ENCODE assay signal across 14 cellular contexts in genomic region chr9:94564279-94564678, GRCh38. TPM values are rescaled to one million over a fixed set of nuclear protein-coding genes. Genes with fewer than 3 reads are reported as not detected.
"Had no signal": no experiment of that assay in that cellular context is flagged by ENCODE, and none has a peak within 500 bp of the region (broad histone marks: within the 10 kb centered on the region; RNA-seq: fewer than 3 reads in every experiment).

No MANE protein-coding gene starts in this region.

RNA-seq across cellular contexts. Expression of gene PCAT7, which starts 9.4 kb away (rescaled TPM):
- total RNA-seq: activated B cell treated with CpG ODN at 0.5 μM for 24 hours; activated CD4-positive, alpha-beta memory T cell treated with anti-CD3 and anti-CD28 coated beads for 36 hours; activated CD4-positive, alpha-beta memory T cell treated with anti-CD3 and anti-CD28 coated beads, Interleukin-2, amount 10 ng/mL, durations not matched to agents 7 days and 5 days; activated CD4-positive, alpha-beta T cell treated with anti-CD3 and anti-CD28 coated beads for 36 hours; activated CD4-positive, alpha-beta T cell treated with anti-CD3 and anti-CD28 coated beads, Interleukin-2, amount 10 ng/mL, durations not matched to agents 24 days and 14 days; activated CD4-positive, alpha-beta T cell treated with anti-CD3 and anti-CD28 coated beads, Interleukin-2, amount 10 ng/mL, durations not matched to agents 7 days and 5 days; activated CD8-positive, alpha-beta memory T cell treated with anti-CD3 and anti-CD28 coated beads for 36 hours; activated CD8-positive, alpha-beta memory T cell treated with anti-CD3 and anti-CD28 coated beads, Interleukin-2, amount 10 ng/mL, durations not matched to agents 7 days and 5 days; activated CD8-positive, alpha-beta T cell treated with anti-CD3 and anti-CD28 coated beads for 36 hours; activated CD8-positive, alpha-beta T cell treated with anti-CD3 and anti-CD28 coated beads, Interleukin-2, amount 10 ng/mL, durations not matched to agents 7 days and 5 days; T-helper 1 cell treated with Interleukin-12 subunit alpha and Interleukin-12 subunit beta and Interleukin-4 antibody, amounts not matched to agents 30 ng/mL and 1 ng/mL, for 36 hours; T-helper 17 cell; T-helper 2 cell treated with Interferon-gamma antibody and Interleukin-4, amounts not matched to agents 100 ng/mL and 5 ng/mL, for 36 hours had no signal

RNA-seq across cellular contexts. Expression of gene FBP2, which starts 29.3 kb away (rescaled TPM):
- total RNA-seq: activated B cell treated with CpG ODN at 0.5 μM for 24 hours; activated CD4-positive, alpha-beta memory T cell treated with anti-CD3 and anti-CD28 coated beads for 36 hours; activated CD4-positive, alpha-beta memory T cell treated with anti-CD3 and anti-CD28 coated beads, Interleukin-2, amount 10 ng/mL, durations not matched to agents 7 days and 5 days; activated CD4-positive, alpha-beta T cell treated with anti-CD3 and anti-CD28 coated beads for 36 hours; activated CD4-positive, alpha-beta T cell treated with anti-CD3 and anti-CD28 coated beads, Interleukin-2, amount 10 ng/mL, durations not matched to agents 24 days and 14 days; activated CD4-positive, alpha-beta T cell treated with anti-CD3 and anti-CD28 coated beads, Interleukin-2, amount 10 ng/mL, durations not matched to agents 7 days and 5 days; activated CD8-positive, alpha-beta memory T cell treated with anti-CD3 and anti-CD28 coated beads for 36 hours; activated CD8-positive, alpha-beta memory T cell treated with anti-CD3 and anti-CD28 coated beads, Interleukin-2, amount 10 ng/mL, durations not matched to agents 7 days and 5 days; activated CD8-positive, alpha-beta T cell treated with anti-CD3 and anti-CD28 coated beads for 36 hours; activated CD8-positive, alpha-beta T cell treated with anti-CD3 and anti-CD28 coated beads, Interleukin-2, amount 10 ng/mL, durations not matched to agents 7 days and 5 days; T-helper 1 cell treated with Interleukin-12 subunit alpha and Interleukin-12 subunit beta and Interleukin-4 antibody, amounts not matched to agents 30 ng/mL and 1 ng/mL, for 36 hours; T-helper 17 cell; T-helper 2 cell treated with Interferon-gamma antibody and Interleukin-4, amounts not matched to agents 100 ng/mL and 5 ng/mL, for 36 hours; WTC11 had no signal
